8 cellular contexts compared by ENCODE assay signal in genomic region chr4:75673959-75674328, GRCh38. TPM values are rescaled to one million over a fixed set of nuclear protein-coding genes. Genes with fewer than 3 reads are reported as not detected.
DNase-seq lines count a peak whose midpoint lies in the region; ATAC-seq and TF ChIP-seq lines count a peak whose summit lies in the region.

No MANE protein-coding gene starts in this region.

- H3K9me3 Mint-ChIP-seq in activated CD8-positive, alpha-beta memory T cell treated with anti-CD3 and anti-CD28 coated beads, Interleukin-2, amount 10 ng/mL, durations not matched to agents 7 days and 5 days (ENCODE audit: low read depth) = no peaks in the 10 kb centered on the region

- CTCF ChIA-PET in activated CD8-positive, alpha-beta memory T cell treated with anti-CD3 and anti-CD28 coated beads, Interleukin-2, amount 10 ng/mL, durations not matched to agents 7 days and 5 days (lab: Charles Lee) = interaction anchor here (1.2 to 5.2 kb wide), 5 partner anchors 9 to 53 kb away, joined by 5 to 16 read pairs (median 5); partner anchors contain the start of gene USO1

- H3K4me1 ChIP-seq in left lung (peaks cover 11 to 37% of the 10 kb centered on the region in 2 donors), tibial artery (peaks cover 0 to 37% (median 14%) of the 10 kb centered on the region in 4 donors)

- H3K4me3 Mint-ChIP-seq in activated CD8-positive, alpha-beta memory T cell treated with anti-CD3 and anti-CD28 coated beads, Interleukin-2, amount 10 ng/mL, durations not matched to agents 7 days and 5 days = peak overlapping the region; percentile 96

- no peaks in the 10 kb centered on the region for H3K27me3 Mint-ChIP-seq in activated CD8-positive, alpha-beta memory T cell treated with anti-CD3 and anti-CD28 coated beads, Interleukin-2, amount 10 ng/mL, durations not matched to agents 7 days and 5 days

- no peak for DNase-seq in activated CD8-positive, alpha-beta memory T cell treated with anti-CD3 and anti-CD28 coated beads, Interleukin-2, amount 10 ng/mL, durations not matched to agents 7 days and 5 days
- no peak for DNase-seq in activated CD8-positive, alpha-beta memory T cell treated with anti-CD3 and anti-CD28 coated beads for 24 hours
- DNase-seq in left lung (no peak), tibial artery (no peak)
- no peak for DNase-seq in stimulated activated naive CD4-positive, alpha-beta T cell (lab: John Stamatoyannopoulos, UW)

- H3K36me3 Mint-ChIP-seq in activated CD8-positive, alpha-beta memory T cell treated with anti-CD3 and anti-CD28 coated beads, Interleukin-2, amount 10 ng/mL, durations not matched to agents 7 days and 5 days = peaks cover 17% of the 10 kb centered on the region

- peaks cover 34% of the 10 kb centered on the region for H3K4me1 Mint-ChIP-seq in activated CD8-positive, alpha-beta memory T cell treated with anti-CD3 and anti-CD28 coated beads, Interleukin-2, amount 10 ng/mL, durations not matched to agents 7 days and 5 days

- intact Hi-C loops in left lung (cut with DNase I) (loop anchor here in 1 of 2 donors (10.0 kb wide), 1 partner anchor 51 kb away; the partner anchor contains the start of gene USO1), tibial artery (cut with DNase I; ENCODE audit: low total_unique reads) (loop anchor here (1.0 kb wide), 1 partner anchor 50 kb away; the partner anchor contains the start of gene USO1)

- no peak for TF ChIP-seq CTCF in left lung (IDR thresholded peaks at IDR 0.05)
- no peak for TF ChIP-seq CTCF in tibial artery (IDR thresholded peaks at IDR 0.05)

- H3K4me3 ChIP-seq in left lung = peak overlapping the region; percentile 92 to 99
- peak overlapping the region; percentile 83 to 91 for H3K4me3 ChIP-seq in tibial artery

- H3K27ac ChIP-seq in angular gyrus (ENCODE audit: low read depth, low read length) (peak overlapping the region; percentile 96), left lung (peak overlapping the region; percentile 97 to 98), tibial artery (peak overlapping the region; percentile 94 to 99)

- H3K36me3 ChIP-seq in left lung (no peaks in the 10 kb centered on the region), tibial artery (no peaks in the 10 kb centered on the region)

- peak overlapping the region; percentile 96 for H3K27ac Mint-ChIP-seq in activated CD8-positive, alpha-beta memory T cell treated with anti-CD3 and anti-CD28 coated beads, Interleukin-2, amount 10 ng/mL, durations not matched to agents 7 days and 5 days

- H3K9me3 ChIP-seq in left lung = no peaks in the 10 kb centered on the region
- H3K9me3 ChIP-seq in tibial artery = no peaks in the 10 kb centered on the region

- no peak for ATAC-seq in activated CD8-positive, alpha-beta memory T cell treated with anti-CD3 and anti-CD28 coated beads, Interleukin-2, amount 10 ng/mL, durations not matched to agents 7 days and 5 days
- ATAC-seq in left lung (no peak), HG03108 (IDR thresholded peaks at IDR 0.05; ENCODE audit: unreplicated experiment) (no peak), GM21825 (IDR thresholded peaks at IDR 0.05; ENCODE audit: unreplicated experiment) (no peak)

- H3K27me3 ChIP-seq in left lung (no peaks in the 10 kb centered on the region), tibial artery (no peaks in the 10 kb centered on the region)

RNA-seq across cellular contexts. Expression of gene G3BP2, which starts 0.7 kb away (rescaled TPM):
- total RNA-seq in activated CD8-positive, alpha-beta memory T cell treated with anti-CD3 and anti-CD28 coated beads, Interleukin-2, amount 10 ng/mL, durations not matched to agents 7 days and 5 days = 100 to 1,000 TPM; 148 to 230 TPM
- total RNA-seq in left lung = 100 to 1,000 TPM; 105 to 119 TPM

RNA-seq across cellular contexts. Expression of gene CDKL2, which starts 43.6 kb away (rescaled TPM):
- total RNA-seq in activated CD8-positive, alpha-beta memory T cell treated with anti-CD3 and anti-CD28 coated beads, Interleukin-2, amount 10 ng/mL, durations not matched to agents 7 days and 5 days = 1 to 10 TPM in 1 of 2 experiments, under 1 TPM in 1; 0.16 to 1.5 TPM
- total RNA-seq in left lung = 10 to 100 TPM; 12.5 to 22.6 TPM

RNA-seq across cellular contexts. Expression of gene USO1, which starts 50.4 kb away (rescaled TPM):
- total RNA-seq in activated CD8-positive, alpha-beta memory T cell treated with anti-CD3 and anti-CD28 coated beads, Interleukin-2, amount 10 ng/mL, durations not matched to agents 7 days and 5 days = 10 to 100 TPM; 30.1 to 43.1 TPM
- 10 to 100 TPM; 64.2 to 72.0 TPM for total RNA-seq in left lung

Comparison
In these comparisons a context has a peak if more than half of its experiments do, and no peak if none do; other contexts are left out.
1. RNA of gene CDKL2, which starts 43.6 kb away (total RNA-seq): 12.5 to 22.6 TPM in left lung; 0.16 to 1.5 TPM in activated CD8-positive, alpha-beta memory T cell treated with anti-CD3 and anti-CD28 coated beads, Interleukin-2, amount 10 ng/mL, durations not matched to agents 7 days and 5 days; every median in the first group is over 4 times any median in the second.
2. Peak in every context shown above with its lines, with median percentiles within 50 percentile points of each other: H3K27ac ChIP-seq.